8 cellular contexts compared by ENCODE assay signal in genomic region chr22:31083923-31084810, GRCh38. TPM values are rescaled to one million over a fixed set of nuclear protein-coding genes. Genes with fewer than 3 reads are reported as not detected.
A peak's percentile ranks its signal among the peaks of the same experiment; 100 is the strongest.
DNase-seq lines count a peak whose midpoint lies in the region; ATAC-seq, FAIRE-seq and TF ChIP-seq lines count a peak whose summit lies in the region.

No MANE protein-coding gene starts in this region.

- H3K56ac ChIP-seq in mesendoderm (ENCODE audit: low read length): peak overlapping the region; percentile 98

- TF ChIP-seq POLR2A in vagina (IDR thresholded peaks at IDR 0.05): no peak

- peak overlapping the region; percentile 90; the same call in 1 of the 2 replicates for H2AFZ ChIP-seq in Karpas-422 (ENCODE audit: low read length)

- DNase-seq in Karpas-422 (peak; percentile 72), bronchial epithelial cell (ENCODE audit: low read depth) (no peak), mesendoderm (no peak), vagina (ENCODE audit: extremely low spot score in 2 of 2) (no peak), hippocampal formation (lab: John Stamatoyannopoulos, UW) (no peak)

- intact Hi-C loops in vagina (cut with DNase I): loop anchor here (1.0 to 5.0 kb wide), 3 partner anchors 42 to 135 kb away; partner anchors contain the start of gene TUG1

- peak overlapping the region; percentile 99 for H3K23ac ChIP-seq in mesendoderm (ENCODE audit: low read length)

- H3K18ac ChIP-seq in mesendoderm (ENCODE audit: low read length): peak overlapping the region; percentile 42

- H2BK120ac ChIP-seq in mesendoderm (ENCODE audit: low read depth, low read length): no peak overlapping the region

- FAIRE-seq in bronchial epithelial cell (lab: Jason Lieb, UNC): peak; percentile 18

- peak overlapping the region; percentile 71 for H3K4me3 ChIP-seq in GM12875 (ENCODE audit: low read depth, low read length)
- H3K4me3 ChIP-seq in Karpas-422 (ENCODE audit: low read length): peak overlapping the region; percentile 90
- H3K4me3 ChIP-seq in bronchial epithelial cell (ENCODE audit: low read depth, low read length): peak overlapping the region; percentile 50
- peak overlapping the region; percentile 75 for H3K4me3 ChIP-seq in mesendoderm (ENCODE audit: low read length)
- H3K4me3 ChIP-seq in vagina: peak overlapping the region; percentile 64 to 90

- H4K5ac ChIP-seq in mesendoderm (ENCODE audit: low read length): no peak overlapping the region

- peaks cover 58% of the 10 kb centered on the region for H3K4me1 ChIP-seq in Karpas-422 (ENCODE audit: low read length)
- H3K4me1 ChIP-seq in mesendoderm (ENCODE audit: control insufficient read depth, low read depth, low read length): peaks cover 7% of the 10 kb centered on the region
- peaks cover 67% of the 10 kb centered on the region for H3K4me1 ChIP-seq in vagina

- H2AK5ac ChIP-seq in mesendoderm (ENCODE audit: low read length): peak overlapping the region; percentile 94

- H3K79me2 ChIP-seq in Karpas-422 (ENCODE audit: low read length) (peaks cover 13% of the 10 kb centered on the region), mesendoderm (ENCODE audit: control insufficient read depth, insufficient read depth, low read length) (peaks cover 7% of the 10 kb centered on the region)

- H3K9ac ChIP-seq in Karpas-422 (ENCODE audit: low read length) (peak overlapping the region; percentile 95), mesendoderm (ENCODE audit: low read length) (peak overlapping the region; percentile 95)

- H3K9me3 ChIP-seq in Karpas-422 (ENCODE audit: low read length) (no peaks in the 10 kb centered on the region), vagina (no peaks in the 10 kb centered on the region)

- H3K27me3 ChIP-seq in Karpas-422 (ENCODE audit: low read length) (no peaks in the 10 kb centered on the region), bronchial epithelial cell (ENCODE audit: control insufficient read depth, insufficient read depth, low read length) (no peaks in the 10 kb centered on the region), mesendoderm (ENCODE audit: insufficient read depth, low read length, poor library complexity) (no peaks in the 10 kb centered on the region), vagina (no peaks in the 10 kb centered on the region)

- H3K4me2 ChIP-seq in Karpas-422 (ENCODE audit: low read depth, low read length, poor library complexity, severe bottlenecking) (peak overlapping the region; percentile 95), mesendoderm (ENCODE audit: low read length) (peak overlapping the region; percentile 94)

- no peak overlapping the region for H4K8ac ChIP-seq in mesendoderm (ENCODE audit: low read depth, low read length)

- no peaks in the 10 kb centered on the region for H3K9me2 ChIP-seq in Karpas-422 (replicated peaks; ENCODE audit: insufficient read depth, low read length)

- no peak overlapping the region for H2BK15ac ChIP-seq in mesendoderm (replicated peaks; ENCODE audit: low read depth)

- no peaks in the 10 kb centered on the region for H4K20me1 ChIP-seq in Karpas-422 (ENCODE audit: insufficient read depth, low read depth, low read length)

- H3K27ac ChIP-seq in Karpas-422 (ENCODE audit: low read length) (peak overlapping the region; percentile 57), mesendoderm (ENCODE audit: low read depth, low read length) (peak overlapping the region; percentile 47), vagina (peak overlapping the region; percentile 97)

- H3K79me1 ChIP-seq in mesendoderm (ENCODE audit: low read length): peaks cover 10% of the 10 kb centered on the region

- H2BK5ac ChIP-seq in mesendoderm (ENCODE audit: low read length): peak overlapping the region; percentile 67

- ATAC-seq in HG02885 (IDR thresholded peaks at IDR 0.05; ENCODE audit: poor library complexity, unreplicated experiment) (no peak), HG03159 (IDR thresholded peaks at IDR 0.05; ENCODE audit: unreplicated experiment) (no peak)

- peak overlapping the region; percentile 59 for H3K4ac ChIP-seq in mesendoderm (ENCODE audit: low read depth, low read length)

- no CpG with 5 or more reads among the region's 18 CpGs for WGBS in mesendoderm (ENCODE audit: extremely low coverage, insufficient coverage, low lambda C conversion rate)

- TF ChIP-seq CTCF in GM12875 (IDR thresholded peaks at IDR 0.05; ENCODE audit: borderline replicate concordance, insufficient read depth, low read depth, low read length) (no peak), bronchial epithelial cell (IDR thresholded peaks at IDR 0.05; ENCODE audit: insufficient read depth, low read length, severe bottlenecking) (no peak), vagina (IDR thresholded peaks at IDR 0.05) (no peak)

- H3K36me3 ChIP-seq in Karpas-422 (ENCODE audit: insufficient read depth, low read length) (no peaks in the 10 kb centered on the region), bronchial epithelial cell (ENCODE audit: control insufficient read depth, insufficient read depth, low read length) (peaks cover 19% of the 10 kb centered on the region), mesendoderm (ENCODE audit: control insufficient read depth, insufficient read depth, low read length) (no peaks in the 10 kb centered on the region), vagina (peaks cover 0 to 16% of the 10 kb centered on the region in 2 donors)

RNA-seq across cellular contexts. Expression of gene SMTN, which starts 3.0 kb away (rescaled TPM):
- 23.5 and 27.9 TPM in 2 replicates for total RNA-seq in Karpas-422 (2014; rRNA removed; shearing (Covaris generic); ENCODE audit: low replicate concordance)
- total RNA-seq in bronchial epithelial cell: 37.9 and 38.7 TPM in 2 replicates
- 15.4 TPM for polyA plus RNA-seq in mesendoderm (2013, experiment 1 of 2)
- 17.7 TPM for polyA plus RNA-seq in mesendoderm (2013, experiment 2 of 2)
- total RNA-seq in vagina: 199 TPM

RNA-seq across cellular contexts. Expression of gene SELENOM, which starts 23.2 kb away (rescaled TPM):
- total RNA-seq in Karpas-422 (2014; rRNA removed; shearing (Covaris generic); ENCODE audit: low replicate concordance): 11.1 and 18.5 TPM in 2 replicates
- total RNA-seq in bronchial epithelial cell (29.4 and 35.0 TPM in 2 replicates), vagina (941 TPM)
- polyA plus RNA-seq in mesendoderm (2013, experiment 1 of 2): 13.1 TPM
- 13.7 TPM for polyA plus RNA-seq in mesendoderm (2013, experiment 2 of 2)

RNA-seq across cellular contexts. Expression of gene INPP5J, which starts 38.6 kb away (rescaled TPM):
- 14.4 and 18.3 TPM in 2 replicates for total RNA-seq in Karpas-422 (2014; rRNA removed; shearing (Covaris generic); ENCODE audit: low replicate concordance)
- under 0.01 and 0.64 TPM in 2 replicates for total RNA-seq in bronchial epithelial cell
- polyA plus RNA-seq in mesendoderm (2013, experiment 1 of 2): 4.2 TPM
- polyA plus RNA-seq in mesendoderm (2013, experiment 2 of 2): 4.1 TPM
- total RNA-seq in vagina: 5.9 TPM

RNA-seq across cellular contexts. Expression of gene PLA2G3, which starts 56.1 kb away (rescaled TPM):
- total RNA-seq in Karpas-422 (2014; rRNA removed; shearing (Covaris generic); ENCODE audit: low replicate concordance): not detected in 2 replicates
- under 0.01 and 0.38 TPM in 2 replicates for total RNA-seq in bronchial epithelial cell
- 10.6 TPM for polyA plus RNA-seq in mesendoderm (2013, experiment 1 of 2)
- 11.4 TPM for polyA plus RNA-seq in mesendoderm (2013, experiment 2 of 2)
- total RNA-seq in vagina: 6.1 TPM

Comparison
In these comparisons a context has a peak if more than half of its experiments do, and no peak if none do; other contexts are left out.
1. H3K27ac ChIP-seq: peak in every context shown above with its lines; median percentile 97 in vagina; 57 in Karpas-422; 47 in mesendoderm.
2. RNA of gene SELENOM, which starts 23.2 kb away (total RNA-seq): 941 TPM in vagina (single experiment); 29.4 to 35.0 TPM in bronchial epithelial cell and 11.1 to 18.5 TPM in Karpas-422; every median in the first group is over 10 times any median in the second.
3. Peak in every context shown above with its lines, with median percentiles within 50 percentile points of each other: H3K4me3 ChIP-seq.